Comparison of ENCODE assay signal across 8 cellular contexts in genomic region chr16:81316176-81316496, GRCh38. TPM values are rescaled to one million over a fixed set of nuclear protein-coding genes. Genes with fewer than 3 reads are reported as not detected.
DNase-seq lines count a peak whose midpoint lies in the region; ATAC-seq and TF ChIP-seq lines count a peak whose summit lies in the region.

No MANE protein-coding gene starts in this region.

- peak overlapping the region; percentile 94 for H3K4me3 Mint-ChIP-seq in neural progenitor cell

- H3K79me2 ChIP-seq in neural progenitor cell (ENCODE audit: low read depth), result peaks cover 92% of the 10 kb centered on the region

- peaks cover 24% of the 10 kb centered on the region for H3K4me1 Mint-ChIP-seq in neural progenitor cell

- H3F3A ChIP-seq in neural progenitor cell (ENCODE audit: low read depth), result peaks cover 7% of the 10 kb centered on the region

- H3K27me3 Mint-ChIP-seq in neural progenitor cell (ENCODE audit: insufficient read depth, low read depth), result no peaks in the 10 kb centered on the region

- H3K27ac Mint-ChIP-seq in neural progenitor cell, result no peak overlapping the region

- H3K36me3 ChIP-seq in BLaER1 treated with 17β-estradiol and CSF1 and Interleukin-3, amounts not matched to agents 10 nM and 100 nM, result peaks cover 0 to 7% (median 0%) of the 10 kb centered on the region in 11 experiments; a peak in 2 of 22 replicates
- H3K36me3 ChIP-seq in effector memory CD4-positive, alpha-beta T cell (ENCODE audit: control insufficient read depth, insufficient read depth, low read length), result no peaks in the 10 kb centered on the region
- H3K36me3 ChIP-seq in neural progenitor cell, result no peaks in the 10 kb centered on the region

- H3K36me3 Mint-ChIP-seq in neural progenitor cell, result no peaks in the 10 kb centered on the region

- no peak for TF ChIP-seq CTCF in neural progenitor cell (IDR thresholded peaks at IDR 0.05)

- H3K4me1 ChIP-seq in BLaER1 treated with 17β-estradiol and CSF1 and Interleukin-3, amounts not matched to agents 10 nM and 100 nM, result peaks cover 17 to 33% (median 26%) of the 10 kb centered on the region in 10 experiments
- peaks cover 17% of the 10 kb centered on the region for H3K4me1 ChIP-seq in effector memory CD4-positive, alpha-beta T cell (ENCODE audit: control insufficient read depth, insufficient read depth, low read length, poor library complexity, severe bottlenecking)
- peaks cover 10% of the 10 kb centered on the region for H3K4me1 ChIP-seq in neural progenitor cell

- H3K4me2 ChIP-seq in BLaER1 treated with 17β-estradiol and CSF1 and Interleukin-3, amounts not matched to agents 10 nM and 100 nM, result peak overlapping the region; percentile 81 to 98 (median 89)
- H3K4me2 ChIP-seq in neural progenitor cell, result peak overlapping the region; percentile 98

- H3K27me3 ChIP-seq in BLaER1 treated with 17β-estradiol and CSF1 and Interleukin-3, amounts not matched to agents 10 nM and 100 nM, result no peaks in the 10 kb centered on the region
- H3K27me3 ChIP-seq in effector memory CD4-positive, alpha-beta T cell (replicated peaks; ENCODE audit: control insufficient read depth, insufficient read depth, low read length, poor library complexity, severe bottlenecking), result no peaks in the 10 kb centered on the region
- peaks cover 12% of the 10 kb centered on the region for H3K27me3 ChIP-seq in neural progenitor cell

- H2AFZ ChIP-seq in neural progenitor cell (replicated peaks), result no peak overlapping the region

- peak; percentile 15 for DNase-seq in MV-4-11 (lab: John Stamatoyannopoulos, UW)
- DNase-seq in effector memory CD4-positive, alpha-beta T cell, result no peak
- no peak for DNase-seq in neural progenitor cell (ENCODE audit: low spot score)
- DNase-seq in hypothalamus (lab: John Stamatoyannopoulos, UW), result no peak
- no peak for DNase-seq in SIG-M5 treated with dmso at 0.1 percent for 504 hours (lab: John Stamatoyannopoulos, UW; ENCODE audit: unreplicated experiment)
- no peak for DNase-seq in DMS114 treated with DMSO at 0.1 percent for 48 hours (lab: John Stamatoyannopoulos, UW; ENCODE audit: unreplicated experiment)

- H4K20me1 ChIP-seq in BLaER1 treated with 17β-estradiol and CSF1 and Interleukin-3, amounts not matched to agents 10 nM and 100 nM, result peaks cover 17 to 58% (median 53%) of the 10 kb centered on the region in 11 experiments; a peak in 20 of 22 replicates
- peaks cover 45% of the 10 kb centered on the region for H4K20me1 ChIP-seq in neural progenitor cell (ENCODE audit: low read depth)

- H3K4me3 ChIP-seq in BLaER1 treated with 17β-estradiol and CSF1 and Interleukin-3, amounts not matched to agents 10 nM and 100 nM, result peak overlapping the region; percentile 87 to 98 (median 96)
- peak overlapping the region; percentile 68 for H3K4me3 ChIP-seq in effector memory CD4-positive, alpha-beta T cell (ENCODE audit: insufficient read depth, low read depth, low read length, poor library complexity, severe bottlenecking)
- peak overlapping the region; percentile 69 for H3K4me3 ChIP-seq in neural progenitor cell

- no peak overlapping the region for H3K27ac ChIP-seq in BLaER1 treated with 17β-estradiol and CSF1 and Interleukin-3, amounts not matched to agents 10 nM and 100 nM
- no peak overlapping the region for H3K27ac ChIP-seq in effector memory CD4-positive, alpha-beta T cell (ENCODE audit: insufficient read depth, low read length, poor library complexity, severe bottlenecking)
- H3K27ac ChIP-seq in neural progenitor cell, result no peak overlapping the region

- H3K9ac ChIP-seq in BLaER1 treated with 17β-estradiol and CSF1 and Interleukin-3, amounts not matched to agents 10 nM and 100 nM, result peak overlapping the region; percentile 85 to 93 (median 88); a peak in 21 of 22 replicates
- H3K9ac ChIP-seq in neural progenitor cell, result no peak overlapping the region

- H3K9me3 ChIP-seq in BLaER1 treated with 17β-estradiol and CSF1 and Interleukin-3, amounts not matched to agents 10 nM and 100 nM (replicated peaks in 1 of 11), result no peaks in the 10 kb centered on the region
- no peaks in the 10 kb centered on the region for H3K9me3 ChIP-seq in effector memory CD4-positive, alpha-beta T cell (ENCODE audit: control insufficient read depth, low read length)
- no peaks in the 10 kb centered on the region for H3K9me3 ChIP-seq in neural progenitor cell (ENCODE audit: low read depth)

- ATAC-seq in HG03159 (IDR thresholded peaks at IDR 0.05; ENCODE audit: unreplicated experiment), result no peak

- no peaks in the 10 kb centered on the region for H3K9me3 Mint-ChIP-seq in neural progenitor cell

RNA-seq across cellular contexts. Expression of gene GAN, which starts 1.4 kb away (rescaled TPM):
- total RNA-seq in neural progenitor cell (ENCODE audit: low replicate concordance), result 22.0 and 25.5 TPM in 2 replicates
